Comparison of ENCODE assay signal across 8 cellular contexts in the genomic region with DNA sequence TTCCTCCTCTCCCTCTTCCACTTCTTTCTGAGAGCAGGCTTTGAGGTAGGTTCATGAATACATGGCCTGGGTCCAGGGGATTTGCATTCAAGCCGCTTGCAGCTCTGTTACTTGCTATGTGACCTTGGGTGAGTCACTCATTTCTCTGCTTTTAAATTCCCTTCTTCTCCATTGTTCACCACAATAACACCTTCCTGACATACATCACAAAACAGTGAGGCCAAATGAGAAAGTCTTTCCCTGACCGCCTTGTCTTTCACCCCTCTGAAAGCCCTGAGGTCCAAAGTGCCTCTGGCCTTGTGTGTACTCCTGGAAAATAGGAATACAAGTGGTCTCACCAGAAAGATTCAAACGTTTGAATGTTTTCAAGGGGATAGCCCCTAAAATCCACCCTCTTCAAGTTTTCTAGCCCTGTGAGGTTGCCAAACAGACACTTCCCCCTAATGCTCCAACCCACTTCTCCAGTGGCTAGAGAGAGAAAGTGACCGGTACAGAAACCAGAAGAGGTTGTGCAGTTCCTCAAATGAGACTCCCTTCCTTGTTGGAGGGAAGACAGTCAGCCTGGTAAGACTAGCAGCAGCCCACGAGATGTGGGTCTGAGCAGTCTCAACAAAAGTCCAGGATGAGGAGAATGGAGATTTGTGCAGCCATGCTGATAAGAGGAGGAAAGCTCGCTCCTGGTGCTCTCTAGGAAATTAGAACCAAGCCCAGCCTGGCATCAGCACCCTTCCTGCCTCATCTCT.
DNase-seq lines count a peak whose midpoint lies in the region; ATAC-seq and TF ChIP-seq lines count a peak whose summit lies in the region.

No MANE protein-coding gene starts in this region.

- ATAC-seq in SK-N-SH treated with all-trans-retinoic acid at 6 μM for 48 hours (peak; percentile 37), HG02763 (IDR thresholded peaks at IDR 0.05; ENCODE audit: unreplicated experiment) (no peak), GM18870 (IDR thresholded peaks at IDR 0.05; ENCODE audit: unreplicated experiment) (no peak)

- DNase-seq in HS-27A (ENCODE audit: low read depth): peak; percentile 67
- peak; percentile 73 for DNase-seq in globus pallidus (ENCODE audit: low spot score)
- DNase-seq in progenitor cell of endocrine pancreas (ENCODE audit: low spot score, unreplicated experiment): no peak
- no peak for DNase-seq in UCSD-AML1 (lab: John Stamatoyannopoulos, UW; ENCODE audit: unreplicated experiment)
- no peak for DNase-seq in stimulated activated CD4-positive, alpha-beta T cell treated with anti-CD3 and anti-CD28 coated beads, Interleukin-4, amount 100 ng/mL, for 24 hours

- H3K4me3 Mint-ChIP-seq in progenitor cell of endocrine pancreas (ENCODE audit: low read depth): peak overlapping the region; percentile 18

- no peak overlapping the region for H3K27ac Mint-ChIP-seq in progenitor cell of endocrine pancreas

- H3K9me3 Mint-ChIP-seq in progenitor cell of endocrine pancreas (ENCODE audit: low read depth): no peaks in the 10 kb centered on the region

- H3K36me3 Mint-ChIP-seq in progenitor cell of endocrine pancreas (ENCODE audit: insufficient read depth): no peaks in the 10 kb centered on the region

- no peak for TF ChIP-seq CTCF in progenitor cell of endocrine pancreas (IDR thresholded peaks at IDR 0.05; ENCODE audit: unreplicated experiment)

- H3K27me3 Mint-ChIP-seq in progenitor cell of endocrine pancreas: peaks cover 61% of the 10 kb centered on the region

- H3K4me1 Mint-ChIP-seq in progenitor cell of endocrine pancreas (ENCODE audit: low read depth): peaks cover 5% of the 10 kb centered on the region

TF ChIP-seq in SK-N-SH treated with all-trans-retinoic acid at 6 μM for 48 hours, 23 proteins besides CTCF, POLR2A, EP300 and RAD21:
- TF ChIP-seq CSDC2 (CRISPR knock-in tag; IDR thresholded peaks at IDR 0.05): no peak
- TF ChIP-seq PATZ1 (CRISPR knock-in tag; IDR thresholded peaks at IDR 0.05; ENCODE audit: borderline replicate concordance): no peak
- TF ChIP-seq BACH2 (CRISPR knock-in tag; IDR thresholded peaks at IDR 0.05; ENCODE audit: borderline replicate concordance): no peak
- no peak for TF ChIP-seq TOX (CRISPR knock-in tag; IDR thresholded peaks at IDR 0.05; ENCODE audit: borderline replicate concordance)
- TF ChIP-seq ZFP3 (CRISPR knock-in tag; IDR thresholded peaks at IDR 0.05): no peak
- no peak for TF ChIP-seq ARNTL (CRISPR knock-in tag; IDR thresholded peaks at IDR 0.05; ENCODE audit: borderline replicate concordance, low read depth)
- TF ChIP-seq CREB5 (CRISPR knock-in tag; IDR thresholded peaks at IDR 0.05; ENCODE audit: low read depth): no peak
- TF ChIP-seq ZC3H10 (CRISPR knock-in tag; IDR thresholded peaks at IDR 0.05): no peak
- no peak for TF ChIP-seq GLIS3 (CRISPR knock-in tag; IDR thresholded peaks at IDR 0.05)
- no peak for TF ChIP-seq TCF4 (CRISPR knock-in tag; IDR thresholded peaks at IDR 0.05; ENCODE audit: borderline replicate concordance)
- no peak for TF ChIP-seq RARB (CRISPR knock-in tag; IDR thresholded peaks at IDR 0.05)
- no peak for TF ChIP-seq ZNF565 (CRISPR knock-in tag; conservative IDR thresholded peaks at IDR 0.05; ENCODE audit: low read depth)
- TF ChIP-seq PPARA (CRISPR knock-in tag; IDR thresholded peaks at IDR 0.05; ENCODE audit: borderline replicate concordance): no peak
- no peak for TF ChIP-seq SNAI2 (CRISPR knock-in tag; IDR thresholded peaks at IDR 0.05)
- TF ChIP-seq ZNF70 (CRISPR knock-in tag; IDR thresholded peaks at IDR 0.05): no peak
- TF ChIP-seq ZNF8 (CRISPR knock-in tag; IDR thresholded peaks at IDR 0.05): no peak

Comparison
In these comparisons a context has a peak if more than half of its experiments do, and no peak if none do; other contexts are left out.
1. DNase-seq: peak in HS-27A (single experiment) and globus pallidus (single experiment); none in progenitor cell of endocrine pancreas (single experiment), UCSD-AML1 (single experiment) and stimulated activated CD4-positive, alpha-beta T cell treated with anti-CD3 and anti-CD28 coated beads, Interleukin-4, amount 100 ng/mL, for 24 hours (single experiment).